ENCODE assay signal across 17 cellular contexts in the genomic region with DNA sequence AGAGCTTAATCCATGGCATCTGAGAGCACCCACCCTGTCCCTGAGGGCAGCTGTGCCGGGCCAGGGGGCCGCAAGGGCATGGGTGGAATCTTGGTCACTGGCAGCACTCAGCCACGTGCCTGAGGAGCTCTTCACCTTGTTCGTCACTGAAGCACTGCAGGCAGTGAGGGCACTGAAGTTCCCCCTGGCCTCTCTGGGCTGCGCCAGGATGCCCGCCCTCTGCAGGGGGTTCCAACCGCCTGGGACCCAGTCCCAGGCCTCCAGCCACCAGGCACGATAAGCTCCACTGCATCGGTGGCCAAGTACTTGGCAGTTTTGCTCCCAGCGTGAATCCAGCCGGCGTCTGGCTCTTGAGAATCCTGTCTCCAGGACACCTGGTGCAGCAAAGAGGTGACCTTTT.
DNase-seq lines count a peak whose midpoint lies in the region; ATAC-seq and TF ChIP-seq lines count a peak whose summit lies in the region.
"Had no signal": no experiment of that assay in that cellular context is flagged by ENCODE, and none has a peak within 500 bp of the region (broad histone marks: within the 10 kb centered on the region; RNA-seq: fewer than 3 reads in every experiment).

No MANE protein-coding gene starts in this region.

- H2AFZ ChIP-seq in IMR-90 (replicated peaks; ENCODE audit: low read length, poor library complexity) (no peak overlapping the region), neuronal stem cell (ENCODE audit: low read length) (no peak overlapping the region), mesenchymal stem cell (ENCODE audit: low read depth, low read length) (no peak overlapping the region)
- H2AFZ ChIP-seq: GM23338 had no signal

- H3K4me2 ChIP-seq in IMR-90 (ENCODE audit: low read depth, low read length), result no peak overlapping the region
- H3K4me2 ChIP-seq in neuronal stem cell (ENCODE audit: insufficient read depth, low read length, poor library complexity, severe bottlenecking), result no peak overlapping the region
- H3K4me2 ChIP-seq in mesenchymal stem cell (ENCODE audit: low read length, poor library complexity, severe bottlenecking), result no peak overlapping the region
- H3K4me2 ChIP-seq: A549, GM23338 had no signal

- no peak for TF ChIP-seq POLR2A in IMR-90 (IDR thresholded peaks at IDR 0.05; ENCODE audit: low read depth, low read length)

- WGBS in IMR-90 (ENCODE audit: extremely low coverage in 2 of 2, insufficient read length in 1 of 2), 2 experiments, result 80% methylated on average over 10 of the region's 12 CpGs; no CpG with 5 or more reads in 1 of the 2 experiments
- WGBS in neuronal stem cell (ENCODE audit: extremely low coverage in 2 of 2, insufficient read length in 2 of 2, insufficient replicate concordance in 1 of 2), 2 donors, result no CpG with 5 or more reads among the region's 12 CpGs
- WGBS in mesenchymal stem cell, result 87% methylated on average over 12 of the region's 12 CpGs

- no peaks in the 10 kb centered on the region for H3K9me1 ChIP-seq in IMR-90 (ENCODE audit: insufficient read depth, low read length)

- H2BK5ac ChIP-seq in IMR-90 (ENCODE audit: low read depth, low read length, poor library complexity, severe bottlenecking), result no peak overlapping the region
- no peak overlapping the region for H2BK5ac ChIP-seq in neuronal stem cell (ENCODE audit: low read length)
- no peak overlapping the region for H2BK5ac ChIP-seq in mesenchymal stem cell (ENCODE audit: low read depth, low read length, poor library complexity, severe bottlenecking)

- no peak overlapping the region for H3K4me3 ChIP-seq in IMR-90 (ENCODE audit: insufficient read depth, low read depth, low read length)
- H3K4me3 ChIP-seq in neuronal stem cell (ENCODE audit: low read length in 2 of 2), result no peak overlapping the region
- no peak overlapping the region for H3K4me3 ChIP-seq in mesenchymal stem cell (ENCODE audit: insufficient read depth in 1 of 2, low read depth in 1 of 2, low read length in 2 of 2)
- H3K4me3 ChIP-seq: A549, GM23338, K562 had no signal

- CTCF ChIA-PET in IMR-90 (lab: Yijun Ruan, JAX), result no interaction called here

- no peaks in the 10 kb centered on the region for H3K79me1 ChIP-seq in IMR-90 (ENCODE audit: low read depth in 1 of 2, low read length in 2 of 2)
- H3K79me1 ChIP-seq in neuronal stem cell (ENCODE audit: low read depth, low read length), result no peaks in the 10 kb centered on the region
- no peaks in the 10 kb centered on the region for H3K79me1 ChIP-seq in mesenchymal stem cell (replicated peaks; ENCODE audit: low read length, poor library complexity, severe bottlenecking)

- H4K5ac ChIP-seq in IMR-90 (ENCODE audit: low read depth, low read length), result no peak overlapping the region

- H3K4me1 ChIP-seq in IMR-90 (ENCODE audit: control insufficient read depth, insufficient read depth, low read length) (no peaks in the 10 kb centered on the region), neuronal stem cell (ENCODE audit: control insufficient read depth in 2 of 2, insufficient read depth in 1 of 2, low read depth in 1 of 2, low read length in 2 of 2) (peaks cover 3 to 5% of the 10 kb centered on the region in 2 donors), mesenchymal stem cell (ENCODE audit: control insufficient read depth, insufficient read depth, low read depth, low read length) (no peaks in the 10 kb centered on the region)
- H3K4me1 ChIP-seq: A549 had no signal

- intact Hi-C loops in Right ventricle myocardium superior (cut with DNase I) (no loop called here), cardiac septum (cut with DNase I) (no loop called here), IMR-90 (cut with micrococcal nuclease) (no loop called here)

- H3K14ac ChIP-seq in IMR-90 (replicated peaks; ENCODE audit: low read depth, low read length), result no peak overlapping the region
- H3K14ac ChIP-seq in neuronal stem cell (ENCODE audit: low read length), result no peak overlapping the region
- H3K14ac ChIP-seq in mesenchymal stem cell (ENCODE audit: low read length in 2 of 2), result no peak overlapping the region

- ATAC-seq in Right ventricle myocardium superior (ENCODE audit: poor library complexity) (peak; percentile 77), IMR-90 (ENCODE audit: low read depth) (no peak), HG03442 (IDR thresholded peaks at IDR 0.05; ENCODE audit: unreplicated experiment) (no peak)
- ATAC-seq: A549; CD8-positive, alpha-beta T cell; GM23338; K562 had no signal

- H3K4ac ChIP-seq in IMR-90 (ENCODE audit: low read depth, low read length), result no peak overlapping the region
- no peak overlapping the region for H3K4ac ChIP-seq in neuronal stem cell (ENCODE audit: low read length)
- no peak overlapping the region for H3K4ac ChIP-seq in mesenchymal stem cell (ENCODE audit: low read depth in 1 of 2, low read length in 2 of 2)

- H3K27me3 ChIP-seq in IMR-90 (ENCODE audit: control insufficient read depth, insufficient read depth, low read length), result peaks cover 9% of the 10 kb centered on the region
- no peaks in the 10 kb centered on the region for H3K27me3 ChIP-seq in neuronal stem cell (ENCODE audit: control insufficient read depth in 3 of 3, insufficient read depth in 3 of 3, low read depth in 1 of 3, low read length in 3 of 3)
- peaks cover 0 to 39% of the 10 kb centered on the region in 2 experiments for H3K27me3 ChIP-seq in mesenchymal stem cell (ENCODE audit: control insufficient read depth in 1 of 2, insufficient read depth in 1 of 2, low read length in 2 of 2)

- H3K36me3 ChIP-seq in IMR-90 (ENCODE audit: control insufficient read depth, insufficient read depth, low read length) (no peaks in the 10 kb centered on the region), neuronal stem cell (replicated peaks in 1 of 2; ENCODE audit: control insufficient read depth in 2 of 2, insufficient read depth in 2 of 2, low read length in 2 of 2) (no peaks in the 10 kb centered on the region), mesenchymal stem cell (ENCODE audit: control insufficient read depth in 1 of 2, insufficient read depth in 2 of 2, low read depth in 1 of 2, low read length in 2 of 2) (no peaks in the 10 kb centered on the region)

- H2BK15ac ChIP-seq in IMR-90 (ENCODE audit: low read depth, low read length) (no peak overlapping the region), neuronal stem cell (ENCODE audit: low read length) (no peak overlapping the region), mesenchymal stem cell (ENCODE audit: low read depth, poor library complexity, severe bottlenecking) (no peak overlapping the region)

- peak; percentile 29 for DNase-seq in DMS 273 (lab: John Stamatoyannopoulos, UW; ENCODE audit: unreplicated experiment)
- no peak for DNase-seq in DMS 273 treated with DMSO at 0.1 percent for 48 hours (lab: John Stamatoyannopoulos, UW)
- DNase-seq in Right ventricle myocardium superior, result peak; percentile 39
- DNase-seq in cardiac septum (ENCODE audit: low spot score), result no peak
- no peak for DNase-seq in IMR-90
- DNase-seq in neuronal stem cell (ENCODE audit: low spot score), result no peak
- no peak for DNase-seq in mesenchymal stem cell
- DNase-seq: AML-193; Calu3; CD8-positive, alpha-beta T cell; HCEC 1CT had no signal

- H4K8ac ChIP-seq in IMR-90 (ENCODE audit: low read depth in 2 of 2, low read length in 2 of 2) (no peak overlapping the region), neuronal stem cell (ENCODE audit: low read depth, low read length) (no peak overlapping the region), mesenchymal stem cell (ENCODE audit: low read length) (no peak overlapping the region)

- no peak for TF ChIP-seq RAD21 in IMR-90 (IDR thresholded peaks at IDR 0.05; ENCODE audit: low read length)

- POLR2A ChIA-PET in IMR-90 (lab: Charles Lee; ENCODE audit: unreplicated experiment), result no interaction called here

- no peak for TF ChIP-seq CTCF in IMR-90 (conservative IDR thresholded peaks at IDR 0.05; ENCODE audit: low read depth, low read length)

- H3K9me3 ChIP-seq in IMR-90 (ENCODE audit: control insufficient read depth, insufficient read depth, low read length) (no peaks in the 10 kb centered on the region; the same call in 1 of the 2 replicates), neuronal stem cell (replicated peaks in 1 of 2; ENCODE audit: control insufficient read depth in 2 of 2, insufficient read depth in 1 of 2, low read depth in 1 of 2, low read length in 2 of 2) (no peaks in the 10 kb centered on the region), mesenchymal stem cell (ENCODE audit: control insufficient read depth, low read length) (peaks cover 6% of the 10 kb centered on the region)
- H3K9me3 ChIP-seq: A549 had no signal

- no TSS peak for BruUV-seq in IMR-90 (replicated peaks; lab: Mats Ljungman, UMichigan)

- H3K27ac ChIP-seq in IMR-90 (ENCODE audit: insufficient read depth, low read length), result no peak overlapping the region
- H3K27ac ChIP-seq in neuronal stem cell (replicated peaks; ENCODE audit: low read length), result no peak overlapping the region
- H3K27ac ChIP-seq in mesenchymal stem cell (ENCODE audit: low read length, poor library complexity, severe bottlenecking), result no peak overlapping the region
- H3K27ac ChIP-seq: 22Rv1, A549, HL-60 had no signal

- H2BK12ac ChIP-seq in neuronal stem cell (ENCODE audit: low read length), result no peak overlapping the region
- H2BK12ac ChIP-seq in mesenchymal stem cell (ENCODE audit: low read length in 2 of 2), result no peak overlapping the region

- dilution Hi-C loops in IMR-90 (cut with HindIII; ENCODE audit: low sequenced_read_pairs, unreplicated experiment), result no loop called here

- H2AK5ac ChIP-seq in IMR-90 (ENCODE audit: low read depth, low read length) (no peak overlapping the region), neuronal stem cell (ENCODE audit: low read depth, low read length) (peak overlapping the region; percentile 28), mesenchymal stem cell (ENCODE audit: low read length, severe bottlenecking) (no peak overlapping the region)

- in situ Hi-C loops in IMR-90 (cut with MboI; ENCODE audit: low sequenced_read_pairs), result no loop called here

- no peak overlapping the region for H2BK20ac ChIP-seq in IMR-90 (ENCODE audit: low read depth, low read length)

- H3K23ac ChIP-seq in IMR-90 (ENCODE audit: low read depth, low read length), result no peak overlapping the region
- H3K23ac ChIP-seq in neuronal stem cell (ENCODE audit: low read depth, low read length, poor library complexity), result no peak overlapping the region
- H3K23ac ChIP-seq in mesenchymal stem cell (ENCODE audit: low read length in 2 of 2), result no peak overlapping the region

- no peak overlapping the region for H3K18ac ChIP-seq in IMR-90 (ENCODE audit: low read depth, low read length)
- no peak overlapping the region for H3K18ac ChIP-seq in neuronal stem cell (ENCODE audit: low read length)
- H3K18ac ChIP-seq in mesenchymal stem cell (ENCODE audit: low read depth in 1 of 2, low read length in 2 of 2), result no peak overlapping the region

- no peak overlapping the region for H3K56ac ChIP-seq in IMR-90 (ENCODE audit: extremely low read depth, insufficient read depth, low read length)

- peak overlapping the region; percentile 15 for H2AK9ac ChIP-seq in IMR-90 (replicated peaks; ENCODE audit: low read depth, low read length, poor library complexity)

- no peaks in the 10 kb centered on the region for H4K20me1 ChIP-seq in IMR-90 (ENCODE audit: insufficient read depth, low read length)

- H4K91ac ChIP-seq in IMR-90 (ENCODE audit: insufficient read depth, low read depth, low read length) (no peak overlapping the region), neuronal stem cell (ENCODE audit: low read depth, low read length, poor library complexity) (no peak overlapping the region), mesenchymal stem cell (ENCODE audit: low read length) (no peak overlapping the region)

- no peak overlapping the region for H3K9ac ChIP-seq in IMR-90 (ENCODE audit: low read depth, low read length)
- H3K9ac ChIP-seq in neuronal stem cell (ENCODE audit: low read depth, low read length, poor library complexity), result no peak overlapping the region
- H3K9ac ChIP-seq in mesenchymal stem cell (ENCODE audit: low read length), result no peak overlapping the region

- no peak overlapping the region for H2BK120ac ChIP-seq in IMR-90 (ENCODE audit: low read depth, low read length)
- no peak overlapping the region for H2BK120ac ChIP-seq in neuronal stem cell (ENCODE audit: low read depth, low read length)
- H2BK120ac ChIP-seq in mesenchymal stem cell (ENCODE audit: low read depth, low read length), result no peak overlapping the region

Comparison
In these comparisons a context has a peak if more than half of its experiments do, and no peak if none do; other contexts are left out.
1. DNase-seq: peak in DMS 273 (single experiment) and Right ventricle myocardium superior (single experiment); none in DMS 273 treated with DMSO at 0.1 percent for 48 hours (single experiment), cardiac septum (single experiment), IMR-90 (single experiment), neuronal stem cell (single experiment) and mesenchymal stem cell (single experiment).